ENCODE assay signal across 2 cellular contexts in genomic region chr17:43315369-43315768, GRCh38.
TF ChIP-seq lines count a peak whose summit lies in the region.

No MANE protein-coding gene starts in this region.

TF ChIP-seq in IMR-90, 13 proteins besides CTCF, POLR2A, EP300 and RAD21:
- TF ChIP-seq MAFK (IDR thresholded peaks at IDR 0.05; ENCODE audit: low read depth, low read length): no peak
- no peak for TF ChIP-seq RFX5 (IDR thresholded peaks at IDR 0.05; ENCODE audit: low read depth, low read length)
- TF ChIP-seq BHLHE40 (IDR thresholded peaks at IDR 0.05; ENCODE audit: low read depth, low read length): no peak
- no peak for TF ChIP-seq SMC3 (IDR thresholded peaks at IDR 0.05; ENCODE audit: low read depth, low read length)
- no peak for TF ChIP-seq RCOR1 (IDR thresholded peaks at IDR 0.05; ENCODE audit: insufficient replicate concordance, low read length)
- TF ChIP-seq FOS (IDR thresholded peaks at IDR 0.05; ENCODE audit: low read depth, low read length): no peak
- TF ChIP-seq MXI1 (IDR thresholded peaks at IDR 0.05; ENCODE audit: borderline replicate concordance, low read depth, low read length): no peak
- TF ChIP-seq ELK1 (IDR thresholded peaks at IDR 0.05; ENCODE audit: borderline replicate concordance, low read depth, low read length): no peak
- no peak for TF ChIP-seq CEBPB (IDR thresholded peaks at IDR 0.05; ENCODE audit: low read depth, low read length)
- TF ChIP-seq USF2 (IDR thresholded peaks at IDR 0.05; ENCODE audit: low read depth, low read length): no peak
- TF ChIP-seq NFE2L2 (IDR thresholded peaks at IDR 0.05; ENCODE audit: low read depth, low read length): no peak

TF ChIP-seq in GM12878, 131 proteins besides CTCF, POLR2A, EP300 and RAD21:
- TF ChIP-seq MTA2 (IDR thresholded peaks at IDR 0.05; ENCODE audit: low read depth): no peak
- TF ChIP-seq FOS (IDR thresholded peaks at IDR 0.05; ENCODE audit: borderline replicate concordance, extremely low read depth, insufficient read length): no peak
- no peak for TF ChIP-seq SUPT20H (IDR thresholded peaks at IDR 0.05; ENCODE audit: borderline replicate concordance, control insufficient read depth, low read depth, low read length)
- TF ChIP-seq HDAC2 (IDR thresholded peaks at IDR 0.05): no peak
- no peak for TF ChIP-seq BCL11A (IDR thresholded peaks at IDR 0.05; ENCODE audit: low read depth, low read length)
- no peak for TF ChIP-seq RFX5 (IDR thresholded peaks at IDR 0.05; ENCODE audit: low read depth, low read length)
- TF ChIP-seq HCFC1 (IDR thresholded peaks at IDR 0.05; ENCODE audit: low read length): no peak
- no peak for TF ChIP-seq YBX1 (IDR thresholded peaks at IDR 0.05)
- no peak for TF ChIP-seq SMAD5 (IDR thresholded peaks at IDR 0.05; ENCODE audit: low read depth)
